Comparison of ENCODE assay signal across 8 cellular contexts in genomic region chr17:38351412-38352222, GRCh38. TPM values are rescaled to one million over a fixed set of nuclear protein-coding genes. Genes with fewer than 3 reads are reported as not detected.
DNase-seq lines count a peak whose midpoint lies in the region; ATAC-seq, FAIRE-seq and TF ChIP-seq lines count a peak whose summit lies in the region.

TSS of gene SOCS7 (plus strand) at chr17:38351844. CDS start at chr17:38352053, 209 bp downstream.

- peak within 1 kb of the TSS; percentile 77 for H2AFZ ChIP-seq in OCI-LY3 (ENCODE audit: low read depth, low read length)

- peaks cover 18% of the 10 kb centered on the region for H3K4me1 ChIP-seq in OCI-LY3 (ENCODE audit: low read length)

- H3K4me3 ChIP-seq in OCI-LY3 (ENCODE audit: low read length) (peak within 1 kb of the TSS; percentile 84), epithelial cell of proximal tubule (ENCODE audit: low read depth, low read length) (peak within 1 kb of the TSS; percentile 78)

- peaks cover 31% of the 10 kb centered on the region for H3K79me2 ChIP-seq in OCI-LY3 (ENCODE audit: low read length)

- peak within 1 kb of the TSS; percentile 47 for H3K27ac ChIP-seq in OCI-LY3 (ENCODE audit: low read length)

- H3K9me3 ChIP-seq in OCI-LY3 (ENCODE audit: insufficient read depth, low read length) = no peaks in the 10 kb centered on the region

- TF ChIP-seq CTCF in D721Med (IDR thresholded peaks at IDR 0.05; ENCODE audit: insufficient read depth, missing control alignments) (no peak), OCI-LY3 (IDR thresholded peaks at IDR 0.05; ENCODE audit: low read depth, low read length) (no peak), epithelial cell of proximal tubule (conservative IDR thresholded peaks at IDR 0.05; ENCODE audit: low read depth, low read length) (no peak)

- no peaks in the 10 kb centered on the region for H3K27me3 ChIP-seq in OCI-LY3 (ENCODE audit: low read depth, low read length)

- DNase-seq in D721Med (ENCODE audit: insufficient read length, low spot score) (peak; percentile 67), HuH-7.5 (ENCODE audit: low spot score) (peak; percentile 75), activated T-cell treated with anti-CD3 and anti-CD28 coated beads for 24 hours (ENCODE audit: low read depth) (peak; percentile 88), epithelial cell of proximal tubule (ENCODE audit: low read depth) (no peak), mucosa of gallbladder (ENCODE audit: low spot score) (peak; percentile 92)
- DNase-seq in stimulated activated CD8-positive, alpha-beta memory T cell treated with anti-CD3 and anti-CD28 coated beads, Interleukin-4, amount 100 ng/mL, for 24 hours (ENCODE audit: low read depth) = peak; percentile 92

- peak within 1 kb of the TSS; percentile 82 for H3K9ac ChIP-seq in OCI-LY3 (ENCODE audit: low read length)

- peak within 1 kb of the TSS; percentile 95 for H3K4me2 ChIP-seq in OCI-LY3 (ENCODE audit: low read length)

- H4K20me1 ChIP-seq in OCI-LY3 (ENCODE audit: insufficient read depth, low read length) = peaks cover 20% of the 10 kb centered on the region

- no peak for FAIRE-seq in D721Med (lab: Jason Lieb, UNC)

- H3K36me3 ChIP-seq in OCI-LY3 (replicated peaks; ENCODE audit: low read depth, low read length) = no peaks in the 10 kb centered on the region

- peak; percentile 88 for ATAC-seq in GM21526 (IDR thresholded peaks at IDR 0.05; ENCODE audit: low FRiP score, unreplicated experiment)

RNA-seq across cellular contexts. Expression of gene SOCS7, which starts in this region (rescaled TPM):
- 7.1 and 9.3 TPM in 2 replicates for total RNA-seq in epithelial cell of proximal tubule
- 19.4 TPM for total RNA-seq in mucosa of gallbladder
